In the genomic region with DNA sequence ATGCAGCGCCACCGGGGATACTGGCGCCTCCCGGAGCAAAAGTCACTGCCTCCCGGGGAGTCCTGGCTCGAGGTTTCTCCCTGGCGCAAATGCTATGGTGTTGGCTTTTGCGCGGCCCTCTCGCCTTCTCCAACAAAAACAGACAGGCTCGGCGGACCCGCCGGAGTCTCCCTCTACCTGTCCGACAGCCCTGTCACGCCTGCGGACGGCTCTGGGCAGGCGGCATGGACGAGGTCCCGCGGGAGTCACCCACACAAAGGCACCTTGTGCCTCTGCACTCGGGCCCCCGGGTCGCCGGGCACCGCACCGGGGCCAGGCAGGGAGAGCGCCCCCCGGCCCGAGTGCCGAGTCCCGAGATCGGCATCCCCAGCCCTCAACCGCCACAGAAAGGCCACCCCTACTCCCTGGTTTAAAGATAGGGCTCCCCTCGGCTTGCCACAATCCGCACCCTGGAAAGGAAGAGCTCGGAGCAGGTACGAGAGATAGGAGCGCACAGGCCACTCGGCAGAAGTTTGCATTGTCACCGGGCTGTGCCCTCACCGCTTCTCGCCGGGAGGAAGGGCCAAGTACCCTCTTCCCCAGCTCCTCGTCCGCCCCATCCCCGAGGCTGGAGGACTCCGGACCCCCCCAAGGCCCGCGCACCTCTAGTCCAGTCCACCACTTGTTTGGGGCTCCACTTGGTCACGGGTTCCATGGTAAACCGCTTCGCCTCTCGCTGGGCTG, we compare ENCODE assay signal across 9 cellular contexts.
DNase-seq lines count a peak whose midpoint lies in the region; ATAC-seq and TF ChIP-seq lines count a peak whose summit lies in the region.
"Had no signal": no experiment of that assay in that cellular context is flagged by ENCODE, and none has a peak within 500 bp of the region (broad histone marks: within the 10 kb centered on the region; RNA-seq: fewer than 3 reads in every experiment).

No MANE protein-coding gene starts in this region.

- peak overlapping the region; percentile 42 to 93 (median 83) for H3K27ac ChIP-seq in skin epidermis

- H3K36me3 ChIP-seq in adipocyte (ENCODE audit: control insufficient read depth, insufficient read depth, low read length, severe bottlenecking): no peaks in the 10 kb centered on the region
- H3K36me3 ChIP-seq in iPS-15b (ENCODE audit: control insufficient read depth, insufficient read depth, low read length): no peaks in the 10 kb centered on the region

- TF ChIP-seq RAD21 in Ishikawa (IDR thresholded peaks at IDR 0.05; ENCODE audit: low read depth): no peak

- H3K9me3 ChIP-seq in adipocyte (ENCODE audit: control insufficient read depth, low read length) (no peaks in the 10 kb centered on the region), iPS-15b (ENCODE audit: control insufficient read depth, insufficient read depth, low read length) (no peaks in the 10 kb centered on the region)

- DNase-seq in EH (ENCODE audit: low read depth): peak; percentile 51
- DNase-seq in adipocyte (ENCODE audit: low read depth): peak; percentile 69
- no peak for DNase-seq in retina
- no peak for DNase-seq in GDM1 (lab: John Stamatoyannopoulos, UW)
- DNase-seq: activated B cell treated with CpG ODN at 0.5 μM for 24 hours had no signal

- peak; percentile 19 for ATAC-seq in GM21515 (IDR thresholded peaks at IDR 0.05; ENCODE audit: unreplicated experiment)

- H3K27me3 ChIP-seq in adipocyte (replicated peaks; ENCODE audit: control insufficient read depth, insufficient read depth, low read length) (no peaks in the 10 kb centered on the region), iPS-15b (ENCODE audit: control insufficient read depth, insufficient read depth, low read length) (peaks cover 70% of the 10 kb centered on the region)

- no peak for TF ChIP-seq EP300 in Ishikawa (IDR thresholded peaks at IDR 0.05; ENCODE audit: borderline replicate concordance)

- H3K9ac ChIP-seq in adipocyte (ENCODE audit: low read length): peak overlapping the region; percentile 90
- H3K9ac ChIP-seq in iPS-15b (ENCODE audit: low read depth, low read length): peak overlapping the region; percentile 58

- peak overlapping the region; percentile 95 for H3K4me3 ChIP-seq in adipocyte (ENCODE audit: low read length)
- peak overlapping the region; percentile 80 for H3K4me3 ChIP-seq in iPS-15b (ENCODE audit: low read depth, low read length)
- peak overlapping the region; percentile 55 to 85 (median 72) for H3K4me3 ChIP-seq in skin epidermis

- H3K4me1 ChIP-seq in adipocyte (ENCODE audit: control insufficient read depth, insufficient read depth, low read length) (peaks cover 12% of the 10 kb centered on the region), iPS-15b (ENCODE audit: control insufficient read depth, insufficient read depth, low read length) (peaks cover 18% of the 10 kb centered on the region)

TF ChIP-seq in Ishikawa, 13 proteins besides CTCF, POLR2A, EP300 and RAD21:
- TF ChIP-seq FOXM1 (IDR thresholded peaks at IDR 0.05; ENCODE audit: borderline replicate concordance, low read depth): no peak
- TF ChIP-seq, protein P1, sequence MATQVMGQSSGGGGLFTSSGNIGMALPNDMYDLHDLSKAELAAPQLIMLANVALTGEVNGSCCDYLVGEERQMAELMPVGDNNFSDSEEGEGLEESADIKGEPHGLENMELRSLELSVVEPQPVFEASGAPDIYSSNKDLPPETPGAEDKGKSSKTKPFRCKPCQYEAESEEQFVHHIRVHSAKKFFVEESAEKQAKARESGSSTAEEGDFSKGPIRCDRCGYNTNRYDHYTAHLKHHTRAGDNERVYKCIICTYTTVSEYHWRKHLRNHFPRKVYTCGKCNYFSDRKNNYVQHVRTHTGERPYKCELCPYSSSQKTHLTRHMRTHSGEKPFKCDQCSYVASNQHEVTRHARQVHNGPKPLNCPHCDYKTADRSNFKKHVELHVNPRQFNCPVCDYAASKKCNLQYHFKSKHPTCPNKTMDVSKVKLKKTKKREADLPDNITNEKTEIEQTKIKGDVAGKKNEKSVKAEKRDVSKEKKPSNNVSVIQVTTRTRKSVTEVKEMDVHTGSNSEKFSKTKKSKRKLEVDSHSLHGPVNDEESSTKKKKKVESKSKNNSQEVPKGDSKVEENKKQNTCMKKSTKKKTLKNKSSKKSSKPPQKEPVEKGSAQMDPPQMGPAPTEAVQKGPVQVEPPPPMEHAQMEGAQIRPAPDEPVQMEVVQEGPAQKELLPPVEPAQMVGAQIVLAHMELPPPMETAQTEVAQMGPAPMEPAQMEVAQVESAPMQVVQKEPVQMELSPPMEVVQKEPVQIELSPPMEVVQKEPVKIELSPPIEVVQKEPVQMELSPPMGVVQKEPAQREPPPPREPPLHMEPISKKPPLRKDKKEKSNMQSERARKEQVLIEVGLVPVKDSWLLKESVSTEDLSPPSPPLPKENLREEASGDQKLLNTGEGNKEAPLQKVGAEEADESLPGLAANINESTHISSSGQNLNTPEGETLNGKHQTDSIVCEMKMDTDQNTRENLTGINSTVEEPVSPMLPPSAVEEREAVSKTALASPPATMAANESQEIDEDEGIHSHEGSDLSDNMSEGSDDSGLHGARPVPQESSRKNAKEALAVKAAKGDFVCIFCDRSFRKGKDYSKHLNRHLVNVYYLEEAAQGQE (IDR thresholded peaks at IDR 0.05; ENCODE audit: low read depth): no peak
- no peak for TF ChIP-seq TAF1 (IDR thresholded peaks at IDR 0.05; ENCODE audit: low read depth)
- no peak for TF ChIP-seq ZBTB7A (IDR thresholded peaks at IDR 0.05; ENCODE audit: low read depth)
- TF ChIP-seq, protein P2, sequence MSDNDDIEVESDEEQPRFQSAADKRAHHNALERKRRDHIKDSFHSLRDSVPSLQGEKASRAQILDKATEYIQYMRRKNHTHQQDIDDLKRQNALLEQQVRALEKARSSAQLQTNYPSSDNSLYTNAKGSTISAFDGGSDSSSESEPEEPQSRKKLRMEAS (IDR thresholded peaks at IDR 0.05): peak; percentile 80
- TF ChIP-seq TEAD4 (IDR thresholded peaks at IDR 0.05): no peak

Comparison
In these comparisons a context has a peak if more than half of its experiments do, and no peak if none do; other contexts are left out.
1. DNase-seq: peak in EH (single experiment) and adipocyte (single experiment); none in retina (single experiment) and GDM1 (single experiment).
2. Peak in every context shown above with its lines, with median percentiles within 50 percentile points of each other: H3K4me3 ChIP-seq.